14 cellular contexts compared by ENCODE assay signal in genomic region chr6:82066196-82066595, GRCh38.
DNase-seq lines count a peak whose midpoint lies in the region; ATAC-seq and TF ChIP-seq lines count a peak whose summit lies in the region.
"Had no signal": no experiment of that assay in that cellular context is flagged by ENCODE, and none has a peak within 500 bp of the region (broad histone marks: within the 10 kb centered on the region; RNA-seq: fewer than 3 reads in every experiment).

No MANE protein-coding gene starts in this region.

- H3K4me3 ChIP-seq in MM.1S (ENCODE audit: low read length), result no peak overlapping the region
- H3K4me3 ChIP-seq in mucosa of descending colon, result no peak overlapping the region
- no peak overlapping the region for H3K4me3 ChIP-seq in effector memory CD4-positive, alpha-beta T cell (ENCODE audit: insufficient read depth, low read depth, low read length, poor library complexity, severe bottlenecking)
- H3K4me3 ChIP-seq in mammary epithelial cell (replicated peaks in 1 of 3; ENCODE audit: insufficient read depth in 1 of 3, low read depth in 2 of 3, low read length in 3 of 3), result no peak overlapping the region
- no peak overlapping the region for H3K4me3 ChIP-seq in left lung
- H3K4me3 ChIP-seq: BLaER1 had no signal

- DNase-seq in G401 (ENCODE audit: low spot score) (peak; percentile 79), MM.1S (no peak), cerebellar cortex (ENCODE audit: low spot score) (peak; percentile 73), mucosa of descending colon (no peak), mammary epithelial cell (no peak), left lung (no peak)
- DNase-seq in effector memory CD4-positive, alpha-beta T cell, result no peak
- DNase-seq: 8988T; CD4-positive, alpha-beta memory T cell; DMS153; DMS79; H9 had no signal

- CTCF ChIA-PET in mammary epithelial cell (lab: Charles Lee; ENCODE audit: low non-redundant PET), result no interaction called here

- H4K20me1 ChIP-seq in MM.1S (ENCODE audit: insufficient read depth, low read length), result no peaks in the 10 kb centered on the region
- H4K20me1 ChIP-seq in mammary epithelial cell (ENCODE audit: insufficient read depth, low read length), result no peaks in the 10 kb centered on the region
- H4K20me1 ChIP-seq: BLaER1 had no signal

- peaks cover 21% of the 10 kb centered on the region for H3K4me1 ChIP-seq in MM.1S (ENCODE audit: low read length)
- no peaks in the 10 kb centered on the region for H3K4me1 ChIP-seq in mucosa of descending colon (ENCODE audit: low read depth)
- H3K4me1 ChIP-seq in effector memory CD4-positive, alpha-beta T cell (ENCODE audit: control insufficient read depth, insufficient read depth, low read length, poor library complexity, severe bottlenecking), result no peaks in the 10 kb centered on the region
- H3K4me1 ChIP-seq in mammary epithelial cell (ENCODE audit: insufficient read depth, low read length), result no peaks in the 10 kb centered on the region
- no peaks in the 10 kb centered on the region for H3K4me1 ChIP-seq in left lung
- H3K4me1 ChIP-seq: BLaER1 had no signal

- no peak overlapping the region for H3K27ac ChIP-seq in MM.1S (ENCODE audit: low read length)
- no peak overlapping the region for H3K27ac ChIP-seq in effector memory CD4-positive, alpha-beta T cell (ENCODE audit: insufficient read depth, low read length, poor library complexity, severe bottlenecking)
- H3K27ac ChIP-seq in mammary epithelial cell (ENCODE audit: insufficient read depth, low read depth, low read length), result no peak overlapping the region
- H3K27ac ChIP-seq in left lung, result no peak overlapping the region
- H3K27ac ChIP-seq: BLaER1 had no signal

- H3K27me3 ChIP-seq in MM.1S (replicated peaks; ENCODE audit: insufficient read depth, low read length), result no peaks in the 10 kb centered on the region
- H3K27me3 ChIP-seq in effector memory CD4-positive, alpha-beta T cell (replicated peaks; ENCODE audit: control insufficient read depth, insufficient read depth, low read length, poor library complexity, severe bottlenecking), result no peaks in the 10 kb centered on the region
- H3K27me3 ChIP-seq in mammary epithelial cell (ENCODE audit: insufficient read depth, low read length), result no peaks in the 10 kb centered on the region
- no peaks in the 10 kb centered on the region for H3K27me3 ChIP-seq in left lung
- H3K27me3 ChIP-seq: BLaER1 had no signal

- peak overlapping the region; percentile 64 for H2AFZ ChIP-seq in MM.1S (ENCODE audit: low read length)
- H2AFZ ChIP-seq in mammary epithelial cell (ENCODE audit: low read depth, low read length), result no peak overlapping the region

- no peak overlapping the region for H3K9ac ChIP-seq in MM.1S (ENCODE audit: low read length)
- no peak overlapping the region for H3K9ac ChIP-seq in mammary epithelial cell (ENCODE audit: insufficient read depth, low read length)
- H3K9ac ChIP-seq: BLaER1 had no signal

- H3K79me2 ChIP-seq in MM.1S (ENCODE audit: low read length) (no peaks in the 10 kb centered on the region), mammary epithelial cell (ENCODE audit: insufficient read depth, low read length) (no peaks in the 10 kb centered on the region)

- no peak for TF ChIP-seq CTCF in MM.1S (IDR thresholded peaks at IDR 0.05; ENCODE audit: low read length)
- no peak for TF ChIP-seq CTCF in mucosa of descending colon (IDR thresholded peaks at IDR 0.05)
- TF ChIP-seq CTCF in mammary epithelial cell (conservative IDR thresholded peaks at IDR 0.05 in 1 of 2, IDR thresholded peaks at IDR 0.05 in 1 of 2; ENCODE audit: extremely low read depth in 1 of 2, insufficient read depth in 1 of 2, low read depth in 1 of 2, low read length in 2 of 2), result no peak
- no peak for TF ChIP-seq CTCF in left lung (IDR thresholded peaks at IDR 0.05)

- H3K9me2 ChIP-seq in MM.1S (replicated peaks; ENCODE audit: insufficient read depth, low read length), result no peaks in the 10 kb centered on the region

- ATAC-seq in mucosa of descending colon (no peak), left lung (no peak)
- ATAC-seq: HepG2 had no signal

- dilution Hi-C loops in mammary epithelial cell (cut with HindIII; ENCODE audit: low sequenced_read_pairs), result no loop called here

- BruUV-seq in mammary epithelial cell (replicated peaks; lab: Mats Ljungman, UMichigan), result no TSS peak

- H3F3A ChIP-seq in MM.1S (ENCODE audit: insufficient read depth, low read length), result no peaks in the 10 kb centered on the region

- intact Hi-C loops in mucosa of descending colon (cut with DNase I, micrococcal nuclease), result no loop called here
- intact Hi-C loops in mammary epithelial cell (cut with micrococcal nuclease), result no loop called here
- intact Hi-C loops in left lung (cut with DNase I), result no loop called here

- in situ Hi-C loops in G401 (cut with HindIII; ENCODE audit: low sequenced_read_pairs) (no loop called here), mammary epithelial cell (cut with MboI; ENCODE audit: low sequenced_read_pairs in 2 of 2) (no loop called here)

- H3K9me3 ChIP-seq in MM.1S (replicated peaks; ENCODE audit: insufficient read depth, low read length) (no peaks in the 10 kb centered on the region), mucosa of descending colon (no peaks in the 10 kb centered on the region), mammary epithelial cell (replicated peaks; ENCODE audit: insufficient read depth, low read length) (no peaks in the 10 kb centered on the region), left lung (no peaks in the 10 kb centered on the region)
- no peaks in the 10 kb centered on the region for H3K9me3 ChIP-seq in effector memory CD4-positive, alpha-beta T cell (ENCODE audit: control insufficient read depth, low read length)
- H3K9me3 ChIP-seq: BLaER1 had no signal

- no peaks in the 10 kb centered on the region for H3K36me3 ChIP-seq in MM.1S (replicated peaks; ENCODE audit: insufficient read depth, low read length)
- H3K36me3 ChIP-seq in mucosa of descending colon (ENCODE audit: low read depth), result no peaks in the 10 kb centered on the region
- H3K36me3 ChIP-seq in effector memory CD4-positive, alpha-beta T cell (ENCODE audit: control insufficient read depth, insufficient read depth, low read length), result no peaks in the 10 kb centered on the region
- no peaks in the 10 kb centered on the region for H3K36me3 ChIP-seq in mammary epithelial cell (ENCODE audit: insufficient read depth, low read length)
- H3K36me3 ChIP-seq in left lung, result no peaks in the 10 kb centered on the region
- H3K36me3 ChIP-seq: BLaER1 had no signal

- H3K4me2 ChIP-seq in MM.1S (ENCODE audit: low read depth, low read length), result peak overlapping the region; percentile 71
- H3K4me2 ChIP-seq in mammary epithelial cell (ENCODE audit: insufficient read depth, low read depth, low read length), result no peak overlapping the region
- H3K4me2 ChIP-seq: BLaER1 had no signal

Comparison
In these comparisons a context has a peak if more than half of its experiments do, and no peak if none do; other contexts are left out.
1. DNase-seq: peak in G401 (single experiment) and cerebellar cortex (single experiment); none in MM.1S (single experiment), mucosa of descending colon (0 of 3), effector memory CD4-positive, alpha-beta T cell (0 of 3), mammary epithelial cell (single experiment) and left lung (0 of 2).